Comparison of ENCODE assay signal across 9 cellular contexts in genomic region chr21:45291613-45292398, GRCh38. TPM values are rescaled to one million over a fixed set of nuclear protein-coding genes. Genes with fewer than 3 reads are reported as not detected.
DNase-seq lines count a peak whose midpoint lies in the region; ATAC-seq and TF ChIP-seq lines count a peak whose summit lies in the region.
"Had no signal": no experiment of that assay in that cellular context is flagged by ENCODE, and none has a peak within 500 bp of the region (broad histone marks: within the 10 kb centered on the region; RNA-seq: fewer than 3 reads in every experiment).

No MANE protein-coding gene starts in this region.

- no peak for TF ChIP-seq CTCF in CD4-positive, alpha-beta T cell (IDR thresholded peaks at IDR 0.05)
- TF ChIP-seq CTCF in RWPE1 (conservative IDR thresholded peaks at IDR 0.05; ENCODE audit: low read depth) (no peak), heart right ventricle (IDR thresholded peaks at IDR 0.05) (no peak), sigmoid colon (IDR thresholded peaks at IDR 0.05) (no peak)

- peaks cover 43% of the 10 kb centered on the region for H3K4me1 Mint-ChIP-seq in CD4-positive, alpha-beta T cell (ENCODE audit: low read depth)

- POLR2A ChIA-PET in CD4-positive, alpha-beta T cell (lab: Charles Lee): interaction anchor here (0.8 to 2.1 kb wide), 3 partner anchors 17 to 146 kb away, joined by 5 to 18 read pairs (median 6); no protein-coding TSS in a partner anchor
- POLR2A ChIA-PET in RWPE1 (lab: Yijun Ruan, JAX; ENCODE audit: low non-redundant PET): interaction anchor here (0.6 kb wide), 1 partner anchor 115 kb away, joined by 4 read pairs; no protein-coding TSS in a partner anchor

- H3K4me3 ChIP-seq in heart right ventricle: no peak overlapping the region
- no peak overlapping the region for H3K4me3 ChIP-seq in sigmoid colon

- ATAC-seq in CD4-positive, alpha-beta T cell (ENCODE audit: poor library complexity): no peak
- peak in 1 of 8 donors; percentile 0 for ATAC-seq in heart right ventricle
- ATAC-seq in GM18858 (IDR thresholded peaks at IDR 0.05; ENCODE audit: unreplicated experiment): no peak
- ATAC-seq in GM21390 (IDR thresholded peaks at IDR 0.05; ENCODE audit: unreplicated experiment): no peak

- intact Hi-C loops in CD4-positive, alpha-beta T cell (cut with DNase I, micrococcal nuclease): loop anchor here (1.0 to 5.0 kb wide), 6 partner anchors 140 to 529 kb away; partner anchors contain the start of gene SLC19A1 (in 1 of the 2)
- intact Hi-C loops in heart right ventricle (cut with DNase I): loop anchor here (1.0 to 10.0 kb wide), 6 partner anchors 145 to 530 kb away; no protein-coding TSS in a partner anchor
- intact Hi-C loops in sigmoid colon (cut with DNase I): loop anchor here (1.0 to 10.0 kb wide), 5 partner anchors 17 to 327 kb away; partner anchors contain the start of gene SLC19A1

- H3K36me3 Mint-ChIP-seq in CD4-positive, alpha-beta T cell (ENCODE audit: low read depth): peaks cover 5% of the 10 kb centered on the region
- H3K36me3 Mint-ChIP-seq: activated naive CD8-positive, alpha-beta T cell treated with anti-CD3 and anti-CD28 coated beads, Interleukin-2, amount 10 ng/mL, durations not matched to agents 7 days and 5 days had no signal

- H3K4me3 Mint-ChIP-seq in CD4-positive, alpha-beta T cell: no peak overlapping the region

- DNase-seq in CD4-positive, alpha-beta T cell: no peak
- DNase-seq in RWPE1 (ENCODE audit: low spot score) (no peak), heart right ventricle (no peak), sigmoid colon (peak; percentile 74), HuH-7 (ENCODE audit: low spot score) (no peak), UCSD-AML1 (lab: John Stamatoyannopoulos, UW; ENCODE audit: unreplicated experiment) (no peak)

- CTCF ChIA-PET in CD4-positive, alpha-beta T cell (lab: Charles Lee): interaction anchor here (0.9 to 1.8 kb wide), 6 partner anchors 17 to 304 kb away, joined by 3 to 9 read pairs (median 5); no protein-coding TSS in a partner anchor
- CTCF ChIA-PET in RWPE1 (lab: Yijun Ruan, JAX): interaction anchor here (0.5 to 1.7 kb wide), 12 partner anchors 37 to 349 kb away, joined by 3 to 9 read pairs (median 4); no protein-coding TSS in a partner anchor

- no peaks in the 10 kb centered on the region for H3K27me3 Mint-ChIP-seq in CD4-positive, alpha-beta T cell

- WGBS in heart right ventricle, 2 donors: 73% methylated on average over 33 to 34 of the region's 34 CpGs
- WGBS in sigmoid colon, 2 donors: 58 to 76% methylated on average over 34 of the region's 34 CpGs

- no peaks in the 10 kb centered on the region for H3K9me3 ChIP-seq in CD4-positive, alpha-beta T cell (ENCODE audit: control insufficient read depth, low read length)
- peaks cover 0 to 2% (median 0%) of the 10 kb centered on the region in 11 donors for H3K9me3 ChIP-seq in heart right ventricle
- H3K9me3 ChIP-seq in sigmoid colon: no peaks in the 10 kb centered on the region

- H3K36me3 ChIP-seq in heart right ventricle (no peaks in the 10 kb centered on the region), sigmoid colon (no peaks in the 10 kb centered on the region)

- peak overlapping the region; percentile 62 for H3K27ac Mint-ChIP-seq in CD4-positive, alpha-beta T cell

- no peaks in the 10 kb centered on the region for H3K27me3 ChIP-seq in CD4-positive, alpha-beta T cell (ENCODE audit: control insufficient read depth, insufficient read depth, low read length)
- H3K27me3 ChIP-seq in heart right ventricle: no peaks in the 10 kb centered on the region
- H3K27me3 ChIP-seq in sigmoid colon: no peaks in the 10 kb centered on the region

- TF ChIP-seq EP300 in sigmoid colon (IDR thresholded peaks at IDR 0.05): no peak

- TF ChIP-seq POLR2A in sigmoid colon (IDR thresholded peaks at IDR 0.05): no peak

- H3K4me1 ChIP-seq in heart right ventricle (peaks cover 30 to 68% (median 52%) of the 10 kb centered on the region in 9 donors), sigmoid colon (peaks cover 0 to 76% (median 69%) of the 10 kb centered on the region in 4 donors)

- H3K27ac ChIP-seq in CD4-positive, alpha-beta T cell (ENCODE audit: low read depth, low read length): no peak overlapping the region
- peak overlapping the region; percentile 47 for H3K27ac ChIP-seq in RWPE1
- H3K27ac ChIP-seq in heart right ventricle: peak overlapping the region in 8 of 10 donors; percentile 52 to 97 (median 94)
- peak overlapping the region; percentile 87 to 98 (median 96) for H3K27ac ChIP-seq in sigmoid colon

- H3K9me3 Mint-ChIP-seq in CD4-positive, alpha-beta T cell: no peaks in the 10 kb centered on the region
- H3K9me3 Mint-ChIP-seq: activated naive CD8-positive, alpha-beta T cell treated with anti-CD3 and anti-CD28 coated beads, Interleukin-2, amount 10 ng/mL, durations not matched to agents 7 days and 5 days had no signal

RNA-seq across cellular contexts. Expression of gene POFUT2, which starts 4.1 kb away (rescaled TPM):
- 10 to 100 TPM; 56.6 to 57.2 TPM for total RNA-seq in CD4-positive, alpha-beta T cell
- total RNA-seq in heart right ventricle (10 to 100 TPM; 12.7 to 20.4 (median 16.3) TPM), sigmoid colon (10 to 100 TPM; 13.0 to 31.3 (median 20.9) TPM)
- polyA plus RNA-seq in heart right ventricle (10 to 100 TPM; 18.9 to 20.6 TPM), sigmoid colon (10 to 100 TPM in 1 of 3 donors, 1 to 10 TPM in 2; 2.5 to 21.6 (median 3.0) TPM)
